In genomic region chr1:30452170-30452569, GRCh38 we compare ENCODE assay signal across 1 cellular context.
TF ChIP-seq lines count a peak whose summit lies in the region.

No MANE protein-coding gene starts in this region.

TF ChIP-seq in liver, 16 proteins besides CTCF, POLR2A, EP300 and RAD21 (continued from another document):
- TF ChIP-seq REST (IDR thresholded peaks at IDR 0.05) = no peak
- TF ChIP-seq FOXA1 (IDR thresholded peaks at IDR 0.05) = no peak
TF ChIP-seq in liver: peak in this region for 2.
